21 cellular contexts compared by ENCODE assay signal in genomic region chr10:12184165-12184564, GRCh38. TPM values are rescaled to one million over a fixed set of nuclear protein-coding genes. Genes with fewer than 3 reads are reported as not detected.
DNase-seq lines count a peak whose midpoint lies in the region; ATAC-seq, FAIRE-seq and TF ChIP-seq lines count a peak whose summit lies in the region.
"Had no signal": no experiment of that assay in that cellular context is flagged by ENCODE, and none has a peak within 500 bp of the region (broad histone marks: within the 10 kb centered on the region; RNA-seq: fewer than 3 reads in every experiment).

No MANE protein-coding gene starts in this region.

- H3K9me3 ChIP-seq in liver (ENCODE audit: control insufficient read depth in 4 of 4, low read length in 3 of 4) (no peaks in the 10 kb centered on the region), HepG2 (ENCODE audit: low read length) (no peaks in the 10 kb centered on the region), right lobe of liver (no peaks in the 10 kb centered on the region)
- H3K9me3 ChIP-seq: A549; BLaER1 treated with 17β-estradiol and CSF1 and Interleukin-3, amounts not matched to agents 10 nM and 100 nM; Caco-2 had no signal

- intact Hi-C loops in HepG2 (cut with micrococcal nuclease; ENCODE audit: unreplicated experiment): no loop called here
- intact Hi-C loops in right lobe of liver (cut with DNase I): no loop called here

- in situ Hi-C loops in HepG2 (cut with HindIII; ENCODE audit: extremely low pct_ligation_motif_present, low pct_unique_long_range_greater_than_20kb): no loop called here

- H3K27ac ChIP-seq in liver (ENCODE audit: low read depth in 1 of 2, low read length in 2 of 2) (peak overlapping the region in 1 of 2 donors; percentile 42), HepG2 (ENCODE audit: extremely low read length, insufficient read depth, low read length) (no peak overlapping the region), right lobe of liver (peak overlapping the region in 2 of 3 donors; percentile 39 to 58)
- H3K27ac ChIP-seq: 22Rv1, A549, C4-2B had no signal

- H4K20me1 ChIP-seq in HepG2 (ENCODE audit: insufficient read depth, low read length): no peaks in the 10 kb centered on the region

- no peak overlapping the region for H3K4me3 Mint-ChIP-seq in activated CD8-positive, alpha-beta memory T cell treated with anti-CD3 and anti-CD28 coated beads, Interleukin-2, amount 10 ng/mL, durations not matched to agents 7 days and 5 days
- H3K4me3 Mint-ChIP-seq: B cell; CD4-positive, alpha-beta T cell; CD8-positive, alpha-beta T cell had no signal

- peaks cover 4% of the 10 kb centered on the region for H3K79me2 ChIP-seq in HepG2 (ENCODE audit: insufficient read depth, low read length)

- WGBS in liver: 45% methylated on average over 7 of the region's 7 CpGs
- WGBS in HepG2 (ENCODE audit: low lambda C conversion rate): 99% methylated on average over 7 of the region's 7 CpGs
- WGBS in right lobe of liver (ENCODE audit: insufficient coverage, low coverage, low lambda C conversion rate, missing lambda C conversion rate): 10% methylated on average over 6 of the region's 7 CpGs

- no peak overlapping the region for H3K4me2 ChIP-seq in HepG2 (ENCODE audit: low read depth, low read length)
- H3K4me2 ChIP-seq: A549 had no signal

- POLR2A ChIA-PET in HepG2 (lab: Yijun Ruan, JAX): no interaction called here

- peaks cover 68% of the 10 kb centered on the region for H3K36me3 Mint-ChIP-seq in activated CD8-positive, alpha-beta memory T cell treated with anti-CD3 and anti-CD28 coated beads, Interleukin-2, amount 10 ng/mL, durations not matched to agents 7 days and 5 days

- no peak for TF ChIP-seq RAD21 in liver (IDR thresholded peaks at IDR 0.05)
- TF ChIP-seq RAD21 in HepG2 (CRISPR knock-in tag; IDR thresholded peaks at IDR 0.05): no peak

- no peak for TF ChIP-seq CTCF in liver (IDR thresholded peaks at IDR 0.05; ENCODE audit: low read depth, low read length, missing input control)
- TF ChIP-seq CTCF in HepG2 (CRISPR knock-in tag; IDR thresholded peaks at IDR 0.05): no peak
- no peak for TF ChIP-seq CTCF in right lobe of liver (IDR thresholded peaks at IDR 0.05)

- H3K27me3 ChIP-seq in liver (ENCODE audit: control insufficient read depth in 4 of 4, insufficient read depth in 4 of 4, low read length in 3 of 4) (no peaks in the 10 kb centered on the region), HepG2 (ENCODE audit: control insufficient read depth in 1 of 2, insufficient read depth in 2 of 2, low read length in 2 of 2) (no peaks in the 10 kb centered on the region), right lobe of liver (no peaks in the 10 kb centered on the region)
- H3K27me3 ChIP-seq: BLaER1 treated with 17β-estradiol and CSF1 and Interleukin-3, amounts not matched to agents 10 nM and 100 nM had no signal

- CTCF ChIA-PET in activated CD8-positive, alpha-beta memory T cell treated with anti-CD3 and anti-CD28 coated beads, Interleukin-2, amount 10 ng/mL, durations not matched to agents 7 days and 5 days (lab: Charles Lee): interaction anchor here (2.6 kb wide), 1 partner anchor 11 kb away, joined by 12 read pairs; the partner anchor contains the start of genes CDC123 and NUDT5
- CTCF ChIA-PET in HepG2 (lab: Yijun Ruan, JAX; ENCODE audit: low intra/inter-chr PET ratio, low total read pairs): no interaction called here

- H3K4me1 Mint-ChIP-seq in activated CD8-positive, alpha-beta memory T cell treated with anti-CD3 and anti-CD28 coated beads, Interleukin-2, amount 10 ng/mL, durations not matched to agents 7 days and 5 days: peaks cover 58% of the 10 kb centered on the region

- no TSS peak for BruUV-seq in HepG2 (replicated peaks; lab: Mats Ljungman, UMichigan)

- ATAC-seq in activated CD8-positive, alpha-beta memory T cell treated with anti-CD3 and anti-CD28 coated beads, Interleukin-2, amount 10 ng/mL, durations not matched to agents 7 days and 5 days: no peak
- ATAC-seq in HepG2 (no peak), right lobe of liver (peak; percentile 56 to 75 (median 66))
- ATAC-seq: A549; CD8-positive, alpha-beta T cell had no signal

- no peak for FAIRE-seq in HepG2 (lab: Jason Lieb, UNC)
- FAIRE-seq: A549, D721Med, G401.6, GM12891 had no signal

- peak; percentile 2 for DNase-seq in activated CD8-positive, alpha-beta memory T cell treated with anti-CD3 and anti-CD28 coated beads, Interleukin-2, amount 10 ng/mL, durations not matched to agents 7 days and 5 days
- DNase-seq in activated CD8-positive, alpha-beta memory T cell treated with anti-CD3 and anti-CD28 coated beads, Interleukin-2, amount 50 U/mL, for 4 hours: no peak
- DNase-seq in HepG2 (ENCODE audit: low spot score) (no peak), right lobe of liver (peak in 1 of 3 donors; percentile 52), SK-N-DZ (ENCODE audit: low spot score) (no peak)
- DNase-seq: AML-193; Caco-2; Calu3; CD4-positive, alpha-beta T cell; CD8-positive, alpha-beta T cell; DMS79 treated with DMSO at 0.1 percent for 48 hours; GF-D8 had no signal

- H3K9ac ChIP-seq in liver (ENCODE audit: low read depth in 1 of 2, low read length in 2 of 2): peak overlapping the region in 1 of 2 donors; percentile 14
- H3K9ac ChIP-seq in HepG2 (ENCODE audit: insufficient read depth, low read depth, low read length): no peak overlapping the region
- H3K9ac ChIP-seq: BLaER1 treated with 17β-estradiol and CSF1 and Interleukin-3, amounts not matched to agents 10 nM and 100 nM had no signal

- H3K9me3 Mint-ChIP-seq in activated CD8-positive, alpha-beta memory T cell treated with anti-CD3 and anti-CD28 coated beads, Interleukin-2, amount 10 ng/mL, durations not matched to agents 7 days and 5 days (ENCODE audit: low read depth): peaks cover 4% of the 10 kb centered on the region
- H3K9me3 Mint-ChIP-seq: CD4-positive, alpha-beta T cell; CD8-positive, alpha-beta T cell had no signal

- TF ChIP-seq EP300 in HepG2 (IDR thresholded peaks at IDR 0.05; ENCODE audit: low read depth in 2 of 2, low read length in 2 of 2): no peak
- TF ChIP-seq EP300 in HepG2 (CRISPR knock-in tag; IDR thresholded peaks at IDR 0.05; ENCODE audit: borderline replicate concordance): no peak

- H3K27me3 Mint-ChIP-seq in activated CD8-positive, alpha-beta memory T cell treated with anti-CD3 and anti-CD28 coated beads, Interleukin-2, amount 10 ng/mL, durations not matched to agents 7 days and 5 days: no peaks in the 10 kb centered on the region
- H3K27me3 Mint-ChIP-seq: B cell; CD4-positive, alpha-beta T cell had no signal

- H3K4me1 ChIP-seq in liver (ENCODE audit: control insufficient read depth in 4 of 4, insufficient read depth in 4 of 4, low read length in 3 of 4) (peaks cover 0 to 10% (median 4%) of the 10 kb centered on the region in 4 donors), HepG2 (ENCODE audit: insufficient read depth, low read length) (no peaks in the 10 kb centered on the region), right lobe of liver (peaks cover 0 to 7% (median 3%) of the 10 kb centered on the region in 4 donors)
- H3K4me1 ChIP-seq: A549, Caco-2 had no signal

- no peak overlapping the region for H3K4me3 ChIP-seq in liver (ENCODE audit: low read depth in 1 of 3, low read length in 3 of 3)
- no peak overlapping the region for H3K4me3 ChIP-seq in HepG2 (replicated peaks in 1 of 3; ENCODE audit: insufficient read depth in 1 of 3, low read depth in 2 of 3, low read length in 3 of 3)
- no peak overlapping the region for H3K4me3 ChIP-seq in right lobe of liver
- H3K4me3 ChIP-seq: A549; BLaER1 treated with 17β-estradiol and CSF1 and Interleukin-3, amounts not matched to agents 10 nM and 100 nM had no signal

- no peak overlapping the region for H2AFZ ChIP-seq in HepG2 (ENCODE audit: low read length)

- H3K36me3 ChIP-seq in liver (ENCODE audit: control insufficient read depth in 4 of 4, insufficient read depth in 3 of 4, low read depth in 1 of 4, low read length in 3 of 4) (peaks cover 2 to 30% (median 14%) of the 10 kb centered on the region in 4 donors), HepG2 (replicated peaks in 1 of 2; ENCODE audit: control insufficient read depth in 1 of 2, insufficient read depth in 2 of 2, low read length in 2 of 2) (peaks cover 10 to 41% of the 10 kb centered on the region in 2 experiments), right lobe of liver (peaks cover 0 to 31% (median 1%) of the 10 kb centered on the region in 4 donors)

- TF ChIP-seq POLR2A in HepG2 (IDR thresholded peaks at IDR 0.05; ENCODE audit: insufficient read depth in 1 of 2, low read depth in 2 of 2, low read length in 2 of 2) (no peak), right lobe of liver (IDR thresholded peaks at IDR 0.05) (no peak)

- no peak overlapping the region for H3K27ac Mint-ChIP-seq in activated CD8-positive, alpha-beta memory T cell treated with anti-CD3 and anti-CD28 coated beads, Interleukin-2, amount 10 ng/mL, durations not matched to agents 7 days and 5 days
- H3K27ac Mint-ChIP-seq: B cell; CD4-positive, alpha-beta T cell; CD8-positive, alpha-beta T cell had no signal

RNA-seq across cellular contexts. Expression of gene NUDT5, which starts 11.5 kb away (rescaled TPM):
- total RNA-seq in activated CD8-positive, alpha-beta memory T cell treated with anti-CD3 and anti-CD28 coated beads, Interleukin-2, amount 10 ng/mL, durations not matched to agents 7 days and 5 days: 100 to 1,000 TPM; 107 to 125 TPM
- total RNA-seq in liver (10 to 100 TPM; 21.9 to 44.3 TPM), HepG2 (2016; rRNA removed; fragmentation: Illumina TruSeq; extraction: Trizol) (134 and 179 TPM in 2 replicates), right lobe of liver (10 to 100 TPM; 48.6 to 64.3 (median 55.8) TPM)
- polyA plus RNA-seq in liver (100 to 1,000 TPM in 1 of 2 donors, 10 to 100 TPM in 1; 54.3 to 115 TPM), HepG2 (2011; rRNA removed) (57.3 and 79.6 TPM in 2 replicates)
- total RNA-seq in HepG2 (2016; cell fraction: cytosol; rRNA removed; fragmentation: Illumina TruSeq; extraction: Trizol; ENCODE audit: low read depth): 34.5 and 35.9 TPM in 2 replicates
- total RNA-seq in HepG2 (2016; cell fraction: insoluble cytoplasmic fraction; rRNA removed; fragmentation: Illumina TruSeq; extraction: Trizol): 133 and 191 TPM in 2 replicates
- total RNA-seq in HepG2 (2016; cell fraction: membrane; rRNA removed; fragmentation: Illumina TruSeq; extraction: Trizol): 49.9 and 52.8 TPM in 2 replicates
- 52.7 and 53.0 TPM in 2 replicates for total RNA-seq in HepG2 (2016; cell fraction: nucleus; rRNA removed; fragmentation: Illumina TruSeq; extraction: Trizol)
- polyA plus RNA-seq in HepG2 (2011; cell fraction: cytosol; rRNA removed): 58.1 and 63.2 TPM in 2 replicates
- 25.6 and 26.7 TPM in 2 replicates for polyA plus RNA-seq in HepG2 (2011; cell fraction: nucleus; rRNA removed)
- 60.3 and 67.3 TPM in 2 replicates for polyA plus RNA-seq in HepG2 (2012)
- polyA plus RNA-seq in HepG2 (2016; cell fraction: cytosol; fragmentation: Illumina TruSeq; extraction: Trizol; ENCODE audit: low read depth): 44.5 and 46.9 TPM in 2 replicates
- 208 and 231 TPM in 2 replicates for polyA plus RNA-seq in HepG2 (2016; cell fraction: insoluble cytoplasmic fraction; fragmentation: Illumina TruSeq; extraction: Trizol; ENCODE audit: low read depth)
- polyA plus RNA-seq in HepG2 (2016; cell fraction: membrane; fragmentation: Illumina TruSeq; extraction: Trizol; ENCODE audit: low read depth): 41.0 and 45.0 TPM in 2 replicates
- polyA plus RNA-seq in HepG2 (2016; cell fraction: nucleus; fragmentation: Illumina TruSeq; extraction: Trizol; ENCODE audit: insufficient read depth, low read depth): 70.5 and 93.1 TPM in 2 replicates
- polyA minus RNA-seq in HepG2 (2011; rRNA and poly(A)+ RNA removed; ENCODE audit: low replicate concordance): 23.1 and 74.3 TPM in 2 replicates
- 18.8 and 23.8 TPM in 2 replicates for polyA minus RNA-seq in HepG2 (2011; cell fraction: cytosol; rRNA and poly(A)+ RNA removed)
- 40.0 and 45.8 TPM in 2 replicates for polyA minus RNA-seq in HepG2 (2011; cell fraction: nucleus; rRNA and poly(A)+ RNA removed)
- polyA plus RNA-seq in SK-N-DZ (2014; cell fraction: cytosol; rRNA removed): 204 and 205 TPM in 2 replicates
- 141 and 159 TPM in 2 replicates for polyA plus RNA-seq in SK-N-DZ (2014; cell fraction: nucleus; rRNA removed)

RNA-seq across cellular contexts. Expression of gene CDC123, which starts 11.8 kb away (rescaled TPM):
- 100 to 1,000 TPM in 1 of 2 experiments, 10 to 100 TPM in 1; 95.2 to 130 TPM for total RNA-seq in activated CD8-positive, alpha-beta memory T cell treated with anti-CD3 and anti-CD28 coated beads, Interleukin-2, amount 10 ng/mL, durations not matched to agents 7 days and 5 days
- total RNA-seq in liver (10 to 100 TPM; 43.3 to 58.5 TPM), HepG2 (2016; rRNA removed; fragmentation: Illumina TruSeq; extraction: Trizol) (153 and 217 TPM in 2 replicates), right lobe of liver (10 to 100 TPM; 29.5 to 46.3 (median 33.0) TPM)
- polyA plus RNA-seq in liver (10 to 100 TPM; 32.7 to 38.0 TPM), HepG2 (2011; rRNA removed) (56.8 and 63.3 TPM in 2 replicates)
- total RNA-seq in HepG2 (2016; cell fraction: cytosol; rRNA removed; fragmentation: Illumina TruSeq; extraction: Trizol; ENCODE audit: low read depth): 38.0 and 41.2 TPM in 2 replicates
- 146 and 228 TPM in 2 replicates for total RNA-seq in HepG2 (2016; cell fraction: insoluble cytoplasmic fraction; rRNA removed; fragmentation: Illumina TruSeq; extraction: Trizol)
- total RNA-seq in HepG2 (2016; cell fraction: membrane; rRNA removed; fragmentation: Illumina TruSeq; extraction: Trizol): 44.1 and 50.3 TPM in 2 replicates
- total RNA-seq in HepG2 (2016; cell fraction: nucleus; rRNA removed; fragmentation: Illumina TruSeq; extraction: Trizol): 58.1 and 62.8 TPM in 2 replicates
- polyA plus RNA-seq in HepG2 (2011; cell fraction: cytosol; rRNA removed): 59.6 and 59.8 TPM in 2 replicates
- polyA plus RNA-seq in HepG2 (2011; cell fraction: nucleus; rRNA removed): 27.3 and 29.0 TPM in 2 replicates
- 65.3 and 99.2 TPM in 2 replicates for polyA plus RNA-seq in HepG2 (2012)
- 25.0 and 26.0 TPM in 2 replicates for polyA plus RNA-seq in HepG2 (2016; cell fraction: cytosol; fragmentation: Illumina TruSeq; extraction: Trizol; ENCODE audit: low read depth)
- polyA plus RNA-seq in HepG2 (2016; cell fraction: insoluble cytoplasmic fraction; fragmentation: Illumina TruSeq; extraction: Trizol; ENCODE audit: low read depth): 203 and 221 TPM in 2 replicates
- polyA plus RNA-seq in HepG2 (2016; cell fraction: membrane; fragmentation: Illumina TruSeq; extraction: Trizol; ENCODE audit: low read depth): 31.6 and 33.3 TPM in 2 replicates
- 73.7 and 75.1 TPM in 2 replicates for polyA plus RNA-seq in HepG2 (2016; cell fraction: nucleus; fragmentation: Illumina TruSeq; extraction: Trizol; ENCODE audit: insufficient read depth, low read depth)
- polyA minus RNA-seq in HepG2 (2011; rRNA and poly(A)+ RNA removed; ENCODE audit: low replicate concordance): 194 and 353 TPM in 2 replicates
- polyA minus RNA-seq in HepG2 (2011; cell fraction: cytosol; rRNA and poly(A)+ RNA removed): 73.6 and 86.4 TPM in 2 replicates
- polyA minus RNA-seq in HepG2 (2011; cell fraction: nucleus; rRNA and poly(A)+ RNA removed): 55.2 and 63.2 TPM in 2 replicates
- polyA plus RNA-seq in SK-N-DZ (2014; cell fraction: cytosol; rRNA removed): 146 and 172 TPM in 2 replicates
- 81.4 and 85.9 TPM in 2 replicates for polyA plus RNA-seq in SK-N-DZ (2014; cell fraction: nucleus; rRNA removed)

RNA-seq across cellular contexts. Expression of gene SEC61A2, which starts 54.7 kb away (rescaled TPM):
- 10 to 100 TPM; 13.9 to 16.1 TPM for total RNA-seq in activated CD8-positive, alpha-beta memory T cell treated with anti-CD3 and anti-CD28 coated beads, Interleukin-2, amount 10 ng/mL, durations not matched to agents 7 days and 5 days
- total RNA-seq in liver (1 to 10 TPM; 3.8 to 8.8 TPM), HepG2 (2016; rRNA removed; fragmentation: Illumina TruSeq; extraction: Trizol) (4.5 and 7.4 TPM in 2 replicates), right lobe of liver (1 to 10 TPM; 3.6 to 7.5 (median 6.5) TPM)
- polyA plus RNA-seq in liver (1 to 10 TPM; 4.2 to 8.1 TPM), HepG2 (2011; rRNA removed) (5.0 and 5.5 TPM in 2 replicates)
- 1.6 and 3.2 TPM in 2 replicates for total RNA-seq in HepG2 (2016; cell fraction: cytosol; rRNA removed; fragmentation: Illumina TruSeq; extraction: Trizol; ENCODE audit: low read depth)
- total RNA-seq in HepG2 (2016; cell fraction: insoluble cytoplasmic fraction; rRNA removed; fragmentation: Illumina TruSeq; extraction: Trizol): 3.9 and 9.7 TPM in 2 replicates
- 3.3 and 3.7 TPM in 2 replicates for total RNA-seq in HepG2 (2016; cell fraction: membrane; rRNA removed; fragmentation: Illumina TruSeq; extraction: Trizol)
- total RNA-seq in HepG2 (2016; cell fraction: nucleus; rRNA removed; fragmentation: Illumina TruSeq; extraction: Trizol): 13.4 and 18.7 TPM in 2 replicates
- 3.8 and 3.9 TPM in 2 replicates for polyA plus RNA-seq in HepG2 (2011; cell fraction: cytosol; rRNA removed)
- polyA plus RNA-seq in HepG2 (2011; cell fraction: nucleus; rRNA removed): 8.4 and 8.6 TPM in 2 replicates
- 3.5 and 4.0 TPM in 2 replicates for polyA plus RNA-seq in HepG2 (2012)
- 2.1 and 2.8 TPM in 2 replicates for polyA plus RNA-seq in HepG2 (2016; cell fraction: cytosol; fragmentation: Illumina TruSeq; extraction: Trizol; ENCODE audit: low read depth)
- polyA plus RNA-seq in HepG2 (2016; cell fraction: insoluble cytoplasmic fraction; fragmentation: Illumina TruSeq; extraction: Trizol; ENCODE audit: low read depth): 3.0 and 3.8 TPM in 2 replicates
- 2.4 and 3.6 TPM in 2 replicates for polyA plus RNA-seq in HepG2 (2016; cell fraction: membrane; fragmentation: Illumina TruSeq; extraction: Trizol; ENCODE audit: low read depth)
- polyA plus RNA-seq in HepG2 (2016; cell fraction: nucleus; fragmentation: Illumina TruSeq; extraction: Trizol; ENCODE audit: insufficient read depth, low read depth): 20.4 and 21.5 TPM in 2 replicates
- 4.9 and 6.5 TPM in 2 replicates for polyA minus RNA-seq in HepG2 (2011; rRNA and poly(A)+ RNA removed; ENCODE audit: low replicate concordance)
- polyA minus RNA-seq in HepG2 (2011; cell fraction: cytosol; rRNA and poly(A)+ RNA removed): 2.9 and 4.6 TPM in 2 replicates
- 5.7 and 9.1 TPM in 2 replicates for polyA minus RNA-seq in HepG2 (2011; cell fraction: nucleus; rRNA and poly(A)+ RNA removed)
- 37.0 and 39.4 TPM in 2 replicates for polyA plus RNA-seq in SK-N-DZ (2014; cell fraction: cytosol; rRNA removed)
- 19.9 and 21.1 TPM in 2 replicates for polyA plus RNA-seq in SK-N-DZ (2014; cell fraction: nucleus; rRNA removed)

Comparison
In these comparisons a context has a peak if more than half of its experiments do, and no peak if none do; other contexts are left out.
1. ATAC-seq: peak in right lobe of liver (4 of 4); none in activated CD8-positive, alpha-beta memory T cell treated with anti-CD3 and anti-CD28 coated beads, Interleukin-2, amount 10 ng/mL, durations not matched to agents 7 days and 5 days (single experiment) and HepG2 (single experiment).